ENCODE assay signal across 16 cellular contexts in genomic region chr20:14343658-14344057, GRCh38. TPM values are rescaled to one million over a fixed set of nuclear protein-coding genes. Genes with fewer than 3 reads are reported as not detected.
DNase-seq lines count a peak whose midpoint lies in the region; ATAC-seq, FAIRE-seq and TF ChIP-seq lines count a peak whose summit lies in the region.
"Had no signal": no experiment of that assay in that cellular context is flagged by ENCODE, and none has a peak within 500 bp of the region (broad histone marks: within the 10 kb centered on the region; RNA-seq: fewer than 3 reads in every experiment).

No MANE protein-coding gene starts in this region.

- H3K4me3 ChIP-seq in GM12865 (ENCODE audit: low read depth, low read length): no peak overlapping the region
- peak overlapping the region; percentile 0 for H3K4me3 ChIP-seq in endodermal cell (ENCODE audit: low read length)
- H3K4me3 ChIP-seq in small intestine (ENCODE audit: low read depth in 1 of 2, low read length in 2 of 2): no peak overlapping the region
- H3K4me3 ChIP-seq: BLaER1, HAP-1 had no signal

- intact Hi-C loops in Right ventricle myocardium inferior (cut with DNase I): no loop called here

- H3K27ac ChIP-seq in endodermal cell (ENCODE audit: low read depth, low read length) (no peak overlapping the region), small intestine (ENCODE audit: low read depth in 1 of 2, low read length in 1 of 2) (no peak overlapping the region)
- H3K27ac ChIP-seq: BLaER1 had no signal

- peaks cover 47% of the 10 kb centered on the region for H3K4me1 Mint-ChIP-seq in endodermal cell
- H3K4me1 Mint-ChIP-seq: CD8-positive, alpha-beta memory T cell; IgD-negative memory B cell had no signal

- H3K27me3 ChIP-seq in endodermal cell (ENCODE audit: control insufficient read depth, insufficient read depth, low read length, poor library complexity, severe bottlenecking) (no peaks in the 10 kb centered on the region), small intestine (ENCODE audit: control insufficient read depth in 2 of 2, insufficient read depth in 2 of 2, low read length in 2 of 2) (no peaks in the 10 kb centered on the region)
- H3K27me3 ChIP-seq: BLaER1 had no signal

- H3K9me3 ChIP-seq in endodermal cell (ENCODE audit: control insufficient read depth, low read length) (no peaks in the 10 kb centered on the region), small intestine (ENCODE audit: control insufficient read depth, low read depth) (no peaks in the 10 kb centered on the region)
- H3K9me3 ChIP-seq: BLaER1, HAP-1 had no signal

- WGBS in endodermal cell (ENCODE audit: insufficient coverage in 1 of 2, insufficient read length in 1 of 2), 2 experiments: 87 to 100% methylated on average over 1 to 2 of the region's 2 CpGs
- 8 to 59% (median 14%) methylated on average over 2 of the region's 2 CpGs for WGBS in small intestine, 3 donors

- no peak overlapping the region for H3K4me3 Mint-ChIP-seq in endodermal cell
- H3K4me3 Mint-ChIP-seq: CD8-positive, alpha-beta memory T cell; IgD-negative memory B cell had no signal

- TF ChIP-seq CTCF in GM12865 (IDR thresholded peaks at IDR 0.05; ENCODE audit: insufficient read depth, low read depth, low read length, missing control alignments) (no peak), endodermal cell (conservative IDR thresholded peaks at IDR 0.05) (no peak)

- no peaks in the 10 kb centered on the region for H3K36me3 ChIP-seq in endodermal cell (ENCODE audit: control insufficient read depth, insufficient read depth, low read length)
- no peaks in the 10 kb centered on the region for H3K36me3 ChIP-seq in small intestine (ENCODE audit: control insufficient read depth in 2 of 2, insufficient read depth in 2 of 2, low read length in 2 of 2)
- H3K36me3 ChIP-seq: BLaER1, HAP-1 had no signal

- peak; percentile 66 for ATAC-seq in GM19351 (IDR thresholded peaks at IDR 0.05; ENCODE audit: unreplicated experiment)
- no peak for ATAC-seq in HG02571 (IDR thresholded peaks at IDR 0.05; ENCODE audit: unreplicated experiment)
- ATAC-seq in HG03159 (IDR thresholded peaks at IDR 0.05; ENCODE audit: unreplicated experiment): no peak
- no peak for ATAC-seq in Right ventricle myocardium inferior

- peak overlapping the region; percentile 67 for H3K27ac Mint-ChIP-seq in endodermal cell
- H3K27ac Mint-ChIP-seq: CD8-positive, alpha-beta memory T cell; IgD-negative memory B cell had no signal

- H3K27me3 Mint-ChIP-seq in endodermal cell (ENCODE audit: insufficient read depth): no peaks in the 10 kb centered on the region
- H3K27me3 Mint-ChIP-seq: CD8-positive, alpha-beta memory T cell; IgD-negative memory B cell had no signal

- H3K9ac ChIP-seq in endodermal cell (ENCODE audit: extremely low read depth, low read length, poor library complexity, severe bottlenecking): no peak overlapping the region
- H3K9ac ChIP-seq: BLaER1 had no signal

- H3K4me1 ChIP-seq in endodermal cell (ENCODE audit: control insufficient read depth, insufficient read depth, low read length): peaks cover 6% of the 10 kb centered on the region
- peaks cover 0 to 3% of the 10 kb centered on the region in 2 donors for H3K4me1 ChIP-seq in small intestine (ENCODE audit: control insufficient read depth in 2 of 2, insufficient read depth in 1 of 2, low read depth in 1 of 2, low read length in 1 of 2)
- H3K4me1 ChIP-seq: BLaER1, HAP-1 had no signal

- peaks cover 2% of the 10 kb centered on the region for H3K36me3 Mint-ChIP-seq in endodermal cell (ENCODE audit: low read depth)
- H3K36me3 Mint-ChIP-seq: CD8-positive, alpha-beta memory T cell; IgD-negative memory B cell had no signal

- DNase-seq in GM12865 (ENCODE audit: low read depth) (peak; percentile 13), endodermal cell (no peak), small intestine (peak; percentile 75), NCI-H146 treated with DMSO at 0.1 percent for 48 hours (lab: John Stamatoyannopoulos, UW; ENCODE audit: unreplicated experiment) (no peak), Right ventricle myocardium inferior (ENCODE audit: missing footprints) (no peak)
- DNase-seq: AML-193; CD8-positive, alpha-beta memory T cell; GF-D8; KG1 had no signal

- H3K9me3 Mint-ChIP-seq in endodermal cell: peaks cover 3% of the 10 kb centered on the region

- FAIRE-seq in small intestine (lab: Jason Lieb, UNC): no peak
- FAIRE-seq: H1 had no signal

RNA-seq across cellular contexts. Expression of gene FLRT3, which starts 6.2 kb away (rescaled TPM):
- total RNA-seq in endodermal cell: 100 to 1,000 TPM in 1 of 2 donors, 10 to 100 TPM in 1; 81.7 to 112 TPM
- polyA plus RNA-seq in endodermal cell (2013, experiment 1 of 2): 46.4 TPM
- 48.8 TPM for polyA plus RNA-seq in endodermal cell (2013, experiment 2 of 2)
- polyA plus RNA-seq in small intestine: 1 to 10 TPM; 2.9 to 3.8 (median 2.9) TPM
- 0.22 TPM for total RNA-seq in Right ventricle myocardium inferior
- total RNA-seq: CD8-positive, alpha-beta memory T cell had no signal
- polyA plus RNA-seq: CD8-positive, alpha-beta memory T cell; IgD-negative memory B cell had no signal

Comparison
In these comparisons a context has a peak if more than half of its experiments do, and no peak if none do; other contexts are left out.
1. DNase-seq: peak in GM12865 (single experiment) and small intestine (single experiment); none in endodermal cell (single experiment), NCI-H146 treated with DMSO at 0.1 percent for 48 hours (single experiment) and Right ventricle myocardium inferior (single experiment).
2. RNA of gene FLRT3, which starts 6.2 kb away (total RNA-seq): 81.7 to 112 TPM in endodermal cell; 0.22 TPM in Right ventricle myocardium inferior (single experiment); every median in the first group is over 10 times any median in the second.